Comparison of ENCODE assay signal across 11 cellular contexts in the genomic region with DNA sequence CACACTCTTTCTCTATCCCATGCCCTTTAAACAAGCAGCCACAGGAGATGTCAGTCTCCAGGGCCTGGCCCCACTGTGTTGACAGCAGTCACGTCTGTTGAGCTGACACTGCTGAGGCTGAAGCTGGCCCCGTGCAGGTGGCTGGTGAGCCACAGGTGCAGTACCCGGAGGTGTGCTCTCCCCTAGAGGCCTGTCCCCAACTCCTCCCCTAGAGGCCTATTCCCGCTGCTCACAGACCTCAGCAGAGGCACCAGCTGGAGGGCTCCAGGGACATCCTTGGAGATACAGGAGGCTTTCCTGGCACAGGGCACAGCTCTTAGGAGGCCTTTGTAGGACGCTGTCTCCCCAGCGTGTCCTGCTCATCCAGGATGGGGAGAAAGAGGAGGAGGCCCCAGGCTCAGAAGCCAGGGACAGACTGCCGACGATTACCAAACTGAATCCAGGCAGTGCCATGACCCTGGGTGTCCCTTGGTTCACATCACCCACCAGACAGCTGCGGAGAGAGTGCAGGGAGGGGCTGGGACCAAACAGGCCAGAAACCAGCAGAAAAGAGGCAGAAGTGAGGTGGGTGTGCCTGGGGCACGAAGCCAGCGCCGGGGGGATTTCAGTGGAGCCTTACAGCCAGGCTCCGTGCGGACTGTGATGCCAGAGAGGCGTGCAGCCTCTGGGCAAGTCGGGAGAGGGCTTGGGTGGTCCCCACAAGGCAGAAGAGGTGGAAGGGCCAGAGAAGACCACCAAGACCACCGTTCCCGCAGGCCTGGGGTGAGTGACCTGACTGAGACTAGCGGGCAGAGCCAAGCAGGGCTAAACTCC. TPM values are rescaled to one million over a fixed set of nuclear protein-coding genes. Genes with fewer than 3 reads are reported as not detected.
DNase-seq lines count a peak whose midpoint lies in the region; ATAC-seq and TF ChIP-seq lines count a peak whose summit lies in the region.
"Had no signal": no experiment of that assay in that cellular context is flagged by ENCODE, and none has a peak within 500 bp of the region (broad histone marks: within the 10 kb centered on the region; RNA-seq: fewer than 3 reads in every experiment).

No MANE protein-coding gene starts in this region.

- no peak for TF ChIP-seq CTCF in foreskin keratinocyte (conservative IDR thresholded peaks at IDR 0.05)

- intact Hi-C loops in sciatic nerve (cut with DNase I): no loop called here

- ATAC-seq in sciatic nerve: peak; percentile 19
- no peak for ATAC-seq in GM21390 (IDR thresholded peaks at IDR 0.05; ENCODE audit: unreplicated experiment)
- ATAC-seq in HG03280 (IDR thresholded peaks at IDR 0.05; ENCODE audit: unreplicated experiment): no peak
- no peak for ATAC-seq in foreskin keratinocyte

- no peaks in the 10 kb centered on the region for H3K4me1 ChIP-seq in foreskin keratinocyte

- DNase-seq in DMS79 treated with DMSO at 0.1 percent for 48 hours (lab: John Stamatoyannopoulos, UW) (peak; percentile 68), NCI-H345 (lab: John Stamatoyannopoulos, UW) (peak; percentile 78), ecto neural progenitor cell (ENCODE audit: low spot score) (peak; percentile 37), sciatic nerve (ENCODE audit: low spot score) (no peak), cerebellar nuclear complex (lab: John Stamatoyannopoulos, UW) (no peak), foreskin keratinocyte (no peak)
- DNase-seq: activated CD8-positive, alpha-beta memory T cell treated with anti-CD3 and anti-CD28 coated beads, Interleukin-2, amount 50 U/mL, for 4 hours; NCI-H1048 had no signal

- H3K27me3 ChIP-seq in foreskin keratinocyte: peaks cover 22% of the 10 kb centered on the region

- H3K27ac ChIP-seq in foreskin keratinocyte: no peak overlapping the region
- H3K27ac ChIP-seq: HL-60 had no signal

RNA-seq across cellular contexts. Expression of a gene that starts 18.5 kb away (rescaled TPM):
- total RNA-seq in sciatic nerve: 38.6 TPM
- total RNA-seq in foreskin keratinocyte: 28.6 and 33.6 TPM in 2 replicates
- 30.3 and 31.0 TPM in 2 replicates for polyA plus RNA-seq in foreskin keratinocyte

RNA-seq across cellular contexts. Expression of a gene that starts 54.5 kb away (rescaled TPM):
- total RNA-seq in sciatic nerve (21.4 TPM), foreskin keratinocyte (12.2 and 13.2 TPM in 2 replicates)
- 6.6 and 6.9 TPM in 2 replicates for polyA plus RNA-seq in foreskin keratinocyte

RNA-seq across cellular contexts. Expression of a gene that starts 58.0 kb away (rescaled TPM):
- 22.0 TPM for total RNA-seq in sciatic nerve
- total RNA-seq in foreskin keratinocyte: 23.7 and 26.6 TPM in 2 replicates
- 26.6 and 27.2 TPM in 2 replicates for polyA plus RNA-seq in foreskin keratinocyte

Comparison
In these comparisons a context has a peak if more than half of its experiments do, and no peak if none do; other contexts are left out.
1. DNase-seq: peak in DMS79 treated with DMSO at 0.1 percent for 48 hours (single experiment), NCI-H345 (single experiment) and ecto neural progenitor cell (single experiment); none in sciatic nerve (single experiment), cerebellar nuclear complex (0 of 2) and foreskin keratinocyte (0 of 2).